In genomic region chr1:201724760-201725105, GRCh38 we compare ENCODE assay signal across 13 cellular contexts.
DNase-seq lines count a peak whose midpoint lies in the region; ATAC-seq and TF ChIP-seq lines count a peak whose summit lies in the region.
"Had no signal": no experiment of that assay in that cellular context is flagged by ENCODE, and none has a peak within 500 bp of the region (broad histone marks: within the 10 kb centered on the region; RNA-seq: fewer than 3 reads in every experiment).

No MANE protein-coding gene starts in this region.

- H3K27ac ChIP-seq in BLaER1 treated with 17β-estradiol and CSF1 and Interleukin-3, amounts not matched to agents 10 nM and 100 nM = peak overlapping the region in 4 of 11 experiments; percentile 12 to 41 (median 14); a peak in 5 of 22 replicates
- H3K27ac ChIP-seq in heart right ventricle = peak overlapping the region; percentile 57 to 90 (median 80)

- CTCF ChIA-PET in activated CD4-positive, alpha-beta T cell treated with anti-CD3 and anti-CD28 coated beads, Interleukin-2, amount 10 ng/mL, durations not matched to agents 7 days and 5 days (lab: Charles Lee) = interaction anchor here (1.6 kb wide), 1 partner anchor 172 kb away, joined by 3 read pairs; no protein-coding TSS in a partner anchor

- POLR2A ChIA-PET in activated CD4-positive, alpha-beta T cell treated with anti-CD3 and anti-CD28 coated beads, Interleukin-2, amount 10 ng/mL, durations not matched to agents 7 days and 5 days (lab: Charles Lee) = no interaction called here

- H3K36me3 ChIP-seq in BLaER1 treated with 17β-estradiol and CSF1 and Interleukin-3, amounts not matched to agents 10 nM and 100 nM = peaks cover 6 to 92% (median 69%) of the 10 kb centered on the region in 11 experiments; a peak in 20 of 22 replicates
- H3K36me3 ChIP-seq in heart right ventricle = peaks cover 0 to 11% (median 0%) of the 10 kb centered on the region in 9 donors

- no peaks in the 10 kb centered on the region for H3K9me3 Mint-ChIP-seq in osteocyte (ENCODE audit: unreplicated experiment)
- no peaks in the 10 kb centered on the region for H3K9me3 Mint-ChIP-seq in activated CD4-positive, alpha-beta T cell treated with anti-CD3 and anti-CD28 coated beads, Interleukin-2, amount 10 ng/mL, durations not matched to agents 7 days and 5 days

- no peak overlapping the region for H3K4me3 Mint-ChIP-seq in T-helper 17 cell
- H3K4me3 Mint-ChIP-seq in osteocyte (ENCODE audit: unreplicated experiment) = peak overlapping the region; percentile 39
- H3K4me3 Mint-ChIP-seq in activated CD4-positive, alpha-beta T cell treated with anti-CD3 and anti-CD28 coated beads, Interleukin-2, amount 10 ng/mL, durations not matched to agents 7 days and 5 days = no peak overlapping the region
- H3K4me3 Mint-ChIP-seq: activated CD8-positive, alpha-beta T cell treated with anti-CD3 and anti-CD28 coated beads, Interleukin-2, amount 10 ng/mL, durations not matched to agents 7 days and 5 days had no signal

- no peak for ATAC-seq in T-helper 17 cell
- ATAC-seq in heart right ventricle = peak; percentile 3 to 23 (median 6)
- no peak for ATAC-seq in HG03571 (IDR thresholded peaks at IDR 0.05; ENCODE audit: unreplicated experiment)
- ATAC-seq in HG03039 (IDR thresholded peaks at IDR 0.05; ENCODE audit: unreplicated experiment) = no peak
- ATAC-seq: activated CD8-positive, alpha-beta T cell treated with anti-CD3 and anti-CD28 coated beads, Interleukin-2, amount 10 ng/mL, durations not matched to agents 7 days and 5 days had no signal

- peaks cover 0 to 82% (median 60%) of the 10 kb centered on the region in 11 experiments; a peak in 18 of 22 replicates for H4K20me1 ChIP-seq in BLaER1 treated with 17β-estradiol and CSF1 and Interleukin-3, amounts not matched to agents 10 nM and 100 nM

- no peaks in the 10 kb centered on the region for H3K27me3 ChIP-seq in BLaER1 treated with 17β-estradiol and CSF1 and Interleukin-3, amounts not matched to agents 10 nM and 100 nM
- no peaks in the 10 kb centered on the region for H3K27me3 ChIP-seq in heart right ventricle

- TF ChIP-seq CTCF in heart right ventricle (IDR thresholded peaks at IDR 0.05) (no peak), osteocyte (IDR thresholded peaks at IDR 0.05) (no peak)

- intact Hi-C loops in heart right ventricle (cut with DNase I) = no loop called here

- WGBS in heart right ventricle, 2 donors = 18 to 22% methylated on average over 5 of the region's 5 CpGs

- peak overlapping the region in 1 of 11 experiments; percentile 4; a peak in 1 of 22 replicates for H3K9ac ChIP-seq in BLaER1 treated with 17β-estradiol and CSF1 and Interleukin-3, amounts not matched to agents 10 nM and 100 nM

- peaks cover 0 to 10% (median 5%) of the 10 kb centered on the region in 11 experiments; a peak in 7 of 22 replicates for H3K9me3 ChIP-seq in BLaER1 treated with 17β-estradiol and CSF1 and Interleukin-3, amounts not matched to agents 10 nM and 100 nM (replicated peaks in 1 of 11)
- H3K9me3 ChIP-seq in T-helper 17 cell (ENCODE audit: control insufficient read depth, low read length, poor library complexity, severe bottlenecking) = no peaks in the 10 kb centered on the region
- no peaks in the 10 kb centered on the region for H3K9me3 ChIP-seq in heart right ventricle

- DNase-seq in T-helper 17 cell = no peak
- no peak for DNase-seq in heart right ventricle
- DNase-seq in osteocyte (ENCODE audit: extremely low spot score, unreplicated experiment) = no peak
- DNase-seq in kidney tubule cell (ENCODE audit: low spot score) = no peak
- no peak for DNase-seq in activated CD4-positive, alpha-beta T cell treated with anti-CD3 and anti-CD28 coated beads, Interleukin-2, amount 10 ng/mL, durations not matched to agents 7 days and 5 days
- DNase-seq: activated CD8-positive, alpha-beta T cell treated with anti-CD3 and anti-CD28 coated beads, Interleukin-2, amount 10 ng/mL, durations not matched to agents 7 days and 5 days; dermis blood vessel endothelial cell; midbrain; NCI-H2029 treated with DMSO at 0.1 percent for 48 hours had no signal

- H3K4me3 ChIP-seq in BLaER1 treated with 17β-estradiol and CSF1 and Interleukin-3, amounts not matched to agents 10 nM and 100 nM = no peak overlapping the region
- H3K4me3 ChIP-seq in heart right ventricle = no peak overlapping the region
- H3K4me3 ChIP-seq: skin epidermis had no signal

- peaks cover 30 to 59% (median 46%) of the 10 kb centered on the region in 10 experiments for H3K4me1 ChIP-seq in BLaER1 treated with 17β-estradiol and CSF1 and Interleukin-3, amounts not matched to agents 10 nM and 100 nM
- peaks cover 29 to 98% (median 75%) of the 10 kb centered on the region in 9 donors for H3K4me1 ChIP-seq in heart right ventricle

- H3K4me1 Mint-ChIP-seq in T-helper 17 cell (peaks cover 4% of the 10 kb centered on the region), osteocyte (ENCODE audit: unreplicated experiment) (peaks cover 73% of the 10 kb centered on the region)
- H3K4me1 Mint-ChIP-seq in activated CD4-positive, alpha-beta T cell treated with anti-CD3 and anti-CD28 coated beads, Interleukin-2, amount 10 ng/mL, durations not matched to agents 7 days and 5 days = no peaks in the 10 kb centered on the region

- H3K27me3 Mint-ChIP-seq in T-helper 17 cell (peaks cover 26% of the 10 kb centered on the region), osteocyte (ENCODE audit: unreplicated experiment) (no peaks in the 10 kb centered on the region)
- peaks cover 5% of the 10 kb centered on the region for H3K27me3 Mint-ChIP-seq in activated CD4-positive, alpha-beta T cell treated with anti-CD3 and anti-CD28 coated beads, Interleukin-2, amount 10 ng/mL, durations not matched to agents 7 days and 5 days

- H3K27ac Mint-ChIP-seq in T-helper 17 cell = peak overlapping the region; percentile 24
- H3K27ac Mint-ChIP-seq in osteocyte (ENCODE audit: unreplicated experiment) = peak overlapping the region; percentile 95
- H3K27ac Mint-ChIP-seq in activated CD4-positive, alpha-beta T cell treated with anti-CD3 and anti-CD28 coated beads, Interleukin-2, amount 10 ng/mL, durations not matched to agents 7 days and 5 days = no peak overlapping the region
- H3K27ac Mint-ChIP-seq: activated CD8-positive, alpha-beta T cell treated with anti-CD3 and anti-CD28 coated beads, Interleukin-2, amount 10 ng/mL, durations not matched to agents 7 days and 5 days had no signal

- no peaks in the 10 kb centered on the region for H3K36me3 Mint-ChIP-seq in T-helper 17 cell (ENCODE audit: low read depth)
- H3K36me3 Mint-ChIP-seq in osteocyte (ENCODE audit: unreplicated experiment) = no peaks in the 10 kb centered on the region
- H3K36me3 Mint-ChIP-seq in activated CD4-positive, alpha-beta T cell treated with anti-CD3 and anti-CD28 coated beads, Interleukin-2, amount 10 ng/mL, durations not matched to agents 7 days and 5 days (ENCODE audit: low read depth) = no peaks in the 10 kb centered on the region

- peak overlapping the region in 10 of 11 experiments; percentile 6 to 43 (median 30); a peak in 16 of 22 replicates for H3K4me2 ChIP-seq in BLaER1 treated with 17β-estradiol and CSF1 and Interleukin-3, amounts not matched to agents 10 nM and 100 nM

Comparison
In these comparisons a context has a peak if more than half of its experiments do, and no peak if none do; other contexts are left out.
1. ATAC-seq: peak in heart right ventricle (8 of 8); none in T-helper 17 cell (single experiment), HG03571 (single experiment) and HG03039 (single experiment).